Comparison of ENCODE assay signal across 14 cellular contexts in the genomic region with DNA sequence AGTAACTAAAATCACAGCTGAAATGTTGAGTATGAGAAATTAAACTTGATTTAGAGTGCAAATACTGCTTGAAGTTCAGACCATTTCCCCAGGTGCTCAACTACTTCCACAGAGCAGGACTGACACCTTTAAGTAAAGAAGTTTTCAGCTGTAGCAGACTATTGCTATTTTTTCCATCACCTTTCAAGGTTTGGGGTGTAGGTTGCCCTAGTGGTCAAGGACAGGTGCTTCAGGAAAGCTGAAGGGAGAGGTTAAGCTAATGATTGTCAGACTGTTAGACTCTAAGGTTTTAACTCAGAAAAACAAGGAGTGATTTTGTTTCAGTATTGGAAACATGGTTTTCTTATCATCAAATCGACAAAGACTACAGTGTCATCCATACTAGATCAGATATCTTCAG.
DNase-seq lines count a peak whose midpoint lies in the region; ATAC-seq, FAIRE-seq and TF ChIP-seq lines count a peak whose summit lies in the region.
"Had no signal": no experiment of that assay in that cellular context is flagged by ENCODE, and none has a peak within 500 bp of the region (broad histone marks: within the 10 kb centered on the region; RNA-seq: fewer than 3 reads in every experiment).

No MANE protein-coding gene starts in this region.

- H4K20me1 ChIP-seq in SK-N-SH (ENCODE audit: insufficient read depth) = no peaks in the 10 kb centered on the region
- H4K20me1 ChIP-seq in GM12878 (ENCODE audit: control insufficient read depth, insufficient read depth) = no peaks in the 10 kb centered on the region

- CTCF ChIA-PET in SK-N-SH (lab: Yijun Ruan, JAX) = interaction anchor here (0.8 to 3.9 kb wide), 5 partner anchors 10 to 336 kb away, joined by 3 to 18 read pairs (median 4); no protein-coding TSS in a partner anchor
- CTCF ChIA-PET in GM12878 (lab: Yijun Ruan, JAX) = interaction anchor here (0.7 to 3.7 kb wide), 13 partner anchors 9 to 344 kb away, joined by 3 to 24 read pairs (median 3); no protein-coding TSS in a partner anchor

- H3K27ac ChIP-seq in SK-N-SH (ENCODE audit: low read depth in 2 of 2, low read length in 1 of 2) (no peak overlapping the region), GM12878 (ENCODE audit: control insufficient read depth, insufficient read depth) (no peak overlapping the region), transverse colon (peak overlapping the region in 2 of 4 donors; percentile 29 to 32), gastrocnemius medialis (no peak overlapping the region)
- H3K27ac ChIP-seq: breast epithelium, pancreas, upper lobe of left lung had no signal

- in situ Hi-C loops in GM12878 (cut with MboI) (no loop called here), transverse colon (cut with MboI; ENCODE audit: low pct_ligation_motif_present in 1 of 4, low pct_unique_long_range_greater_than_20kb in 1 of 4, low sequenced_read_pairs in 3 of 4) (loop anchor here in 1 of 4 donors (25.0 kb wide), 1 partner anchor 303 kb away; no protein-coding TSS in a partner anchor), gastrocnemius medialis (cut with MboI; ENCODE audit: low sequenced_read_pairs in 4 of 4) (no loop called here)

- H3K9ac ChIP-seq in SK-N-SH (no peak overlapping the region), GM12878 (ENCODE audit: control insufficient read depth, insufficient read depth, low read length) (no peak overlapping the region)

- TF ChIP-seq CTCF in SK-N-SH (IDR thresholded peaks at IDR 0.05) (peak; percentile 20; the same call in 1 of the 2 replicates), GM12878 (IDR thresholded peaks at IDR 0.05 in 2 of 3, conservative IDR thresholded peaks at IDR 0.05 in 1 of 3; ENCODE audit: control insufficient read depth in 2 of 3, extremely low read depth in 1 of 3, insufficient read depth in 1 of 3, low read depth in 3 of 3, low read length in 3 of 3) (0 out of 6 replicates have a peak, but pooled peaks of 1 of the 3 experiments have one; percentile 10), transverse colon (IDR thresholded peaks at IDR 0.05) (peak in 3 of 5 experiments; percentile 11 to 37 (median 30)), gastrocnemius medialis (IDR thresholded peaks at IDR 0.05 in 4 of 5, conservative IDR thresholded peaks at IDR 0.05 in 1 of 5) (no peak)

- H3K9me2 ChIP-seq in SK-N-SH = no peaks in the 10 kb centered on the region

- no peaks in the 10 kb centered on the region for H3K27me3 ChIP-seq in SK-N-SH (ENCODE audit: insufficient read depth)
- no peaks in the 10 kb centered on the region for H3K27me3 ChIP-seq in GM12878 (replicated peaks in 1 of 2; ENCODE audit: control insufficient read depth in 2 of 2, insufficient read depth in 2 of 2, low read length in 1 of 2)
- no peaks in the 10 kb centered on the region for H3K27me3 ChIP-seq in transverse colon
- H3K27me3 ChIP-seq in gastrocnemius medialis = no peaks in the 10 kb centered on the region
- H3K27me3 ChIP-seq: breast epithelium, pancreas, upper lobe of left lung had no signal

- ATAC-seq in SK-N-SH treated with all-trans-retinoic acid at 6 μM for 48 hours (no peak), HG02678 (IDR thresholded peaks at IDR 0.05; ENCODE audit: unreplicated experiment) (peak; percentile 51), GM12878 (peak; percentile 62), gastrocnemius medialis (no peak), HG03095 (IDR thresholded peaks at IDR 0.05; ENCODE audit: unreplicated experiment) (no peak)
- ATAC-seq: pancreas had no signal

- H3F3A ChIP-seq in SK-N-SH (replicated peaks; ENCODE audit: insufficient read depth) = no peaks in the 10 kb centered on the region

- H3K4me1 ChIP-seq in SK-N-SH (ENCODE audit: control insufficient read depth in 1 of 2, insufficient read depth in 2 of 2, low read depth in 1 of 2, low read length in 1 of 2) (peaks cover 0 to 3% of the 10 kb centered on the region in 2 experiments; a peak in 1 of 4 replicates), GM12878 (ENCODE audit: control insufficient read depth, insufficient read depth, low read length) (no peaks in the 10 kb centered on the region), transverse colon (peaks cover 0 to 49% (median 5%) of the 10 kb centered on the region in 4 donors), gastrocnemius medialis (no peaks in the 10 kb centered on the region)
- H3K4me1 ChIP-seq: breast epithelium, pancreas had no signal

- H3K36me3 ChIP-seq in SK-N-SH (replicated peaks in 1 of 2; ENCODE audit: control insufficient read depth in 1 of 2, insufficient read depth in 2 of 2, low read length in 1 of 2) (no peaks in the 10 kb centered on the region), GM12878 (ENCODE audit: control insufficient read depth in 2 of 2, insufficient read depth in 2 of 2, low read length in 1 of 2) (no peaks in the 10 kb centered on the region), transverse colon (no peaks in the 10 kb centered on the region), gastrocnemius medialis (no peaks in the 10 kb centered on the region)
- H3K36me3 ChIP-seq: breast epithelium, pancreas, upper lobe of left lung had no signal

- no peak overlapping the region for H3K4me2 ChIP-seq in SK-N-SH
- no peak overlapping the region for H3K4me2 ChIP-seq in GM12878 (ENCODE audit: control insufficient read depth, insufficient read depth)

- H2AFZ ChIP-seq in SK-N-SH (ENCODE audit: low read depth) (no peak overlapping the region), GM12878 (ENCODE audit: control insufficient read depth, low read depth, low read length) (no peak overlapping the region)

- intact Hi-C loops in GM12878 (cut with micrococcal nuclease; ENCODE audit: unreplicated experiment) = no loop called here
- intact Hi-C loops in transverse colon (cut with DNase I; ENCODE audit: low total_unique reads) = no loop called here
- intact Hi-C loops in gastrocnemius medialis (cut with DNase I; ENCODE audit: low total_unique reads) = no loop called here

- WGBS in SK-N-SH (ENCODE audit: low lambda C conversion rate) = 25% methylated on average over 1 of the region's 1 CpG
- WGBS in GM12878 (ENCODE audit: insufficient coverage, insufficient replicate concordance, low lambda C conversion rate, missing lambda C conversion rate) = 42% methylated on average over 1 of the region's 1 CpG
- 57 to 60% methylated on average over 1 of the region's 1 CpG for WGBS in transverse colon (ENCODE audit: low coverage in 1 of 2), 2 donors

- SMC1A ChIA-PET in GM12878 (lab: Charles Lee; ENCODE audit: uncharacterized antibody, unreplicated experiment) = interaction anchor here (0.6 to 3.8 kb wide), 15 partner anchors 9 to 336 kb away, joined by 3 to 24 read pairs (median 5); no protein-coding TSS in a partner anchor

- no peak for DNase-seq in SK-N-SH
- DNase-seq in GM12878 (ENCODE audit: low read depth, low spot score) = no peak
- DNase-seq in transverse colon = no peak
- DNase-seq in gastrocnemius medialis = no peak
- no peak for DNase-seq in midbrain (lab: John Stamatoyannopoulos, UW)
- DNase-seq: activated CD4-positive, alpha-beta memory T cell treated with anti-CD3 and anti-CD28 coated beads for 36 hours; pancreas; upper lobe of left lung had no signal

- no peak for TF ChIP-seq EP300 in SK-N-SH (IDR thresholded peaks at IDR 0.05; ENCODE audit: borderline replicate concordance in 1 of 2, low read depth in 1 of 2, low read length in 1 of 2)
- no peak for TF ChIP-seq EP300 in GM12878 (IDR thresholded peaks at IDR 0.05; ENCODE audit: borderline replicate concordance in 1 of 2, control insufficient read depth in 1 of 2, low read depth in 2 of 2, low read length in 2 of 2)
- no peak for TF ChIP-seq EP300 in transverse colon (IDR thresholded peaks at IDR 0.05; ENCODE audit: low read depth)

- POLR2A ChIA-PET in SK-N-SH (lab: Yijun Ruan, JAX) (no interaction called here), GM12878 (lab: Charles Lee) (interaction anchor here (1.4 kb wide), 1 partner anchor 9 kb away, joined by 3 read pairs; no protein-coding TSS in a partner anchor)

- no peak for TF ChIP-seq POLR2A in GM12878 (IDR thresholded peaks at IDR 0.05; ENCODE audit: low read depth, low read length)
- TF ChIP-seq POLR2A in transverse colon (IDR thresholded peaks at IDR 0.05) = no peak
- TF ChIP-seq POLR2A in gastrocnemius medialis (IDR thresholded peaks at IDR 0.05) = no peak

- TF ChIP-seq RAD21 in SK-N-SH (IDR thresholded peaks at IDR 0.05; ENCODE audit: low read length) (no peak), GM12878 (IDR thresholded peaks at IDR 0.05; ENCODE audit: insufficient read depth, low read depth, low read length) (no peak)

- H3K4me3 ChIP-seq in SK-N-SH (ENCODE audit: low read depth in 2 of 2, low read length in 1 of 2) (no peak overlapping the region), GM12878 (no peak overlapping the region), transverse colon (no peak overlapping the region), gastrocnemius medialis (no peak overlapping the region)
- H3K4me3 ChIP-seq: breast epithelium, pancreas, upper lobe of left lung had no signal

- RAD21 ChIA-PET in GM12878 (lab: Charles Lee; ENCODE audit: unreplicated experiment) = interaction anchor here (0.8 to 3.3 kb wide), 5 partner anchors 9 to 301 kb away, joined by 3 to 12 read pairs (median 3); no protein-coding TSS in a partner anchor

- H3K9me3 ChIP-seq in SK-N-SH (no peaks in the 10 kb centered on the region), GM12878 (replicated peaks; ENCODE audit: control insufficient read depth, insufficient read depth, low read length) (no peaks in the 10 kb centered on the region), transverse colon (no peaks in the 10 kb centered on the region), gastrocnemius medialis (no peaks in the 10 kb centered on the region)
- H3K9me3 ChIP-seq: breast epithelium, pancreas, upper lobe of left lung had no signal

- no TSS peak for BruUV-seq in GM12878 (replicated peaks; lab: Mats Ljungman, UMichigan)

- FAIRE-seq in GM12878 (lab: Jason Lieb, UNC) = no peak
- FAIRE-seq: A204.1, endothelial cell of umbilical vein, pancreas had no signal

- H3K79me2 ChIP-seq in SK-N-SH (ENCODE audit: insufficient read depth) (no peaks in the 10 kb centered on the region), GM12878 (ENCODE audit: control insufficient read depth, insufficient read depth, low read length) (no peaks in the 10 kb centered on the region)

TF ChIP-seq in SK-N-SH, 30 proteins besides CTCF, POLR2A, EP300 and RAD21:
- no peak for TF ChIP-seq SIN3A (IDR thresholded peaks at IDR 0.05; ENCODE audit: borderline replicate concordance, low read depth, low read length)
- TF ChIP-seq FOXJ3 (CRISPR knock-in tag; IDR thresholded peaks at IDR 0.05) = no peak
- TF ChIP-seq GABPA (IDR thresholded peaks at IDR 0.05; ENCODE audit: low read depth) = no peak

TF ChIP-seq in SK-N-SH treated with all-trans-retinoic acid at 6 μM for 48 hours, 23 proteins besides CTCF, POLR2A, EP300 and RAD21 (continues in another document):
- TF ChIP-seq ARNTL (CRISPR knock-in tag; IDR thresholded peaks at IDR 0.05; ENCODE audit: borderline replicate concordance, low read depth) = no peak

Comparison
In these comparisons a context has a peak if more than half of its experiments do, and no peak if none do; other contexts are left out.
1. CTCF ChIP-seq: peak in SK-N-SH (single experiment) and transverse colon (3 of 5); none in gastrocnemius medialis (0 of 5).
2. ATAC-seq: peak in HG02678 (single experiment) and GM12878 (single experiment); none in SK-N-SH treated with all-trans-retinoic acid at 6 μM for 48 hours (single experiment), gastrocnemius medialis (0 of 2) and HG03095 (single experiment).